ENCODE assay signal across 1 cellular context in genomic region chr2:62785810-62786593, GRCh38.
A peak's percentile ranks its signal among the peaks of the same experiment; 100 is the strongest.
TF ChIP-seq lines count a peak whose summit lies in the region.

No MANE protein-coding gene starts in this region.

TF ChIP-seq in K562, 482 proteins besides CTCF, POLR2A, EP300 and RAD21:
- no peak for TF ChIP-seq ZHX1 (conservative IDR thresholded peaks at IDR 0.05; ENCODE audit: low read length)
- no peak for TF ChIP-seq FOXA3 (CRISPR knock-in tag; conservative IDR thresholded peaks at IDR 0.05 in 1 of 2, IDR thresholded peaks at IDR 0.05 in 1 of 2)
- peak; percentile 40; the same call in 1 of the 2 replicates for TF ChIP-seq CEBPB (tag; IDR thresholded peaks at IDR 0.05)
- peak; percentile 34; the same call in 1 of the 2 replicates for TF ChIP-seq ATF3 (IDR thresholded peaks at IDR 0.05)
- TF ChIP-seq ATF3 (CRISPR knock-in tag; conservative IDR thresholded peaks at IDR 0.05), result no peak
- TF ChIP-seq CEBPG (CRISPR knock-in tag; IDR thresholded peaks at IDR 0.05), result no peak
- TF ChIP-seq CEBPG (tag; conservative IDR thresholded peaks at IDR 0.05 in 1 of 2, IDR thresholded peaks at IDR 0.05 in 1 of 2), result peak; percentile 63 to 72
